ENCODE assay signal across 1 cellular context in genomic region chr12:5898874-5899273, GRCh38.
TF ChIP-seq lines count a peak whose summit lies in the region.

No MANE protein-coding gene starts in this region.

TF ChIP-seq in K562, 482 proteins besides CTCF, POLR2A, EP300 and RAD21 (continued from another document):
- no peak for TF ChIP-seq KDM1A (IDR thresholded peaks at IDR 0.05)
- no peak for TF ChIP-seq ZNF263 (CRISPR knock-in tag; IDR thresholded peaks at IDR 0.05; ENCODE audit: borderline replicate concordance)
- no peak for TF ChIP-seq ZNF121 (CRISPR knock-in tag; conservative IDR thresholded peaks at IDR 0.05)
- TF ChIP-seq SRSF3 (IDR thresholded peaks at IDR 0.05; ENCODE audit: insufficient read depth, low read length): no peak
- no peak for TF ChIP-seq SMAD2 (IDR thresholded peaks at IDR 0.05; ENCODE audit: low read depth, low read length)
TF ChIP-seq in K562: peak in this region for 0.
